In genomic region chr5:78597068-78597857, GRCh38 we compare ENCODE assay signal across 13 cellular contexts. TPM values are rescaled to one million over a fixed set of nuclear protein-coding genes. Genes with fewer than 3 reads are reported as not detected.
A peak's percentile ranks its signal among the peaks of the same experiment; 100 is the strongest.
DNase-seq lines count a peak whose midpoint lies in the region; ATAC-seq and TF ChIP-seq lines count a peak whose summit lies in the region.
"Had no signal": no experiment of that assay in that cellular context is flagged by ENCODE, and none has a peak within 500 bp of the region (broad histone marks: within the 10 kb centered on the region; RNA-seq: fewer than 3 reads in every experiment).

No MANE protein-coding gene starts in this region.

- DNase-seq in CD1c-positive myeloid dendritic cell (ENCODE audit: extremely low spot score) (peak; percentile 37), NCI-H460 (ENCODE audit: extremely low read depth, low read depth) (peak; percentile 33), mucosa of descending colon (no peak), hippocampal formation (lab: John Stamatoyannopoulos, UW) (no peak), T-helper 17 cell (no peak)
- DNase-seq in activated T-cell treated with anti-CD3 and anti-CD28 coated beads, Interleukin-2, amount 50 U/mL, for 72 hours = no peak
- DNase-seq: activated CD4-positive, CD25-positive, alpha-beta regulatory T cell treated with anti-CD3 and anti-CD28 coated beads, Interleukin-2, amount 50 U/mL, for 72 hours; activated effector memory CD4-positive, alpha-beta T cell treated with Interleukin-2 at 50 U/mL for 16 hours; NCI-H2029; nucleus accumbens; tibial artery had no signal

- ATAC-seq in mucosa of descending colon = peak; percentile 22
- ATAC-seq in GM18873 (IDR thresholded peaks at IDR 0.05; ENCODE audit: low FRiP score, unreplicated experiment) = no peak
- no peak for ATAC-seq in T-helper 17 cell
- ATAC-seq in activated T-cell treated with anti-CD3 and anti-CD28 coated beads, Interleukin-2, amount 50 U/mL, for 72 hours (replicated peaks in 1 of 2) = no peak

- intact Hi-C loops in dendritic cell treated with granulocyte-macrophage colony-stimulating factor and Interleukin-4, amounts not matched to agents 40 ng/mL and 50 ng/mL, for 4 days (cut with micrococcal nuclease) = no loop called here
- intact Hi-C loops in mucosa of descending colon (cut with DNase I, micrococcal nuclease) = no loop called here

- no peaks in the 10 kb centered on the region for H3K36me3 ChIP-seq in mucosa of descending colon (ENCODE audit: low read depth)
- H3K36me3 ChIP-seq: tibial artery had no signal

- no peaks in the 10 kb centered on the region for H3K9me3 ChIP-seq in mucosa of descending colon
- H3K9me3 ChIP-seq in T-helper 17 cell (ENCODE audit: control insufficient read depth, low read length, poor library complexity, severe bottlenecking) = no peaks in the 10 kb centered on the region
- H3K9me3 ChIP-seq: tibial artery had no signal

- peak overlapping the region; percentile 22 for H3K27ac Mint-ChIP-seq in dendritic cell treated with granulocyte-macrophage colony-stimulating factor and Interleukin-4, amounts not matched to agents 40 ng/mL and 50 ng/mL, for 4 days
- H3K27ac Mint-ChIP-seq in T-helper 17 cell = no peak overlapping the region
- H3K27ac Mint-ChIP-seq in activated T-cell treated with anti-CD3 and anti-CD28 coated beads, Interleukin-2, amount 50 U/mL, for 72 hours = no peak overlapping the region

- H3K4me1 Mint-ChIP-seq in dendritic cell treated with granulocyte-macrophage colony-stimulating factor and Interleukin-4, amounts not matched to agents 40 ng/mL and 50 ng/mL, for 4 days (ENCODE audit: low read depth) = peaks cover 36% of the 10 kb centered on the region
- H3K4me1 Mint-ChIP-seq in T-helper 17 cell = no peaks in the 10 kb centered on the region
- H3K4me1 Mint-ChIP-seq in activated T-cell treated with anti-CD3 and anti-CD28 coated beads, Interleukin-2, amount 50 U/mL, for 72 hours (ENCODE audit: low read depth) = no peaks in the 10 kb centered on the region

- peaks cover 6% of the 10 kb centered on the region for H3K36me3 Mint-ChIP-seq in dendritic cell treated with granulocyte-macrophage colony-stimulating factor and Interleukin-4, amounts not matched to agents 40 ng/mL and 50 ng/mL, for 4 days (ENCODE audit: low read depth)
- no peaks in the 10 kb centered on the region for H3K36me3 Mint-ChIP-seq in T-helper 17 cell (ENCODE audit: low read depth)
- no peaks in the 10 kb centered on the region for H3K36me3 Mint-ChIP-seq in activated T-cell treated with anti-CD3 and anti-CD28 coated beads, Interleukin-2, amount 50 U/mL, for 72 hours (ENCODE audit: insufficient read depth in 2 of 2)

- H3K9me3 Mint-ChIP-seq in dendritic cell treated with granulocyte-macrophage colony-stimulating factor and Interleukin-4, amounts not matched to agents 40 ng/mL and 50 ng/mL, for 4 days = no peaks in the 10 kb centered on the region
- H3K9me3 Mint-ChIP-seq in activated T-cell treated with anti-CD3 and anti-CD28 coated beads, Interleukin-2, amount 50 U/mL, for 72 hours = no peaks in the 10 kb centered on the region

- H3K27me3 Mint-ChIP-seq in dendritic cell treated with granulocyte-macrophage colony-stimulating factor and Interleukin-4, amounts not matched to agents 40 ng/mL and 50 ng/mL, for 4 days = no peaks in the 10 kb centered on the region
- H3K27me3 Mint-ChIP-seq in T-helper 17 cell = peaks cover 31% of the 10 kb centered on the region
- peaks cover 18% of the 10 kb centered on the region for H3K27me3 Mint-ChIP-seq in activated T-cell treated with anti-CD3 and anti-CD28 coated beads, Interleukin-2, amount 50 U/mL, for 72 hours (ENCODE audit: low read depth)

- no peak for TF ChIP-seq CTCF in mucosa of descending colon (IDR thresholded peaks at IDR 0.05)

- no peak overlapping the region for H3K4me3 Mint-ChIP-seq in dendritic cell treated with granulocyte-macrophage colony-stimulating factor and Interleukin-4, amounts not matched to agents 40 ng/mL and 50 ng/mL, for 4 days
- H3K4me3 Mint-ChIP-seq in T-helper 17 cell = no peak overlapping the region
- H3K4me3 Mint-ChIP-seq in activated T-cell treated with anti-CD3 and anti-CD28 coated beads, Interleukin-2, amount 50 U/mL, for 72 hours = no peak overlapping the region

- peaks cover 25% of the 10 kb centered on the region for H3K4me1 ChIP-seq in mucosa of descending colon (ENCODE audit: low read depth)

- H3K4me3 ChIP-seq in mucosa of descending colon = no peak overlapping the region
- H3K4me3 ChIP-seq: tibial artery had no signal

RNA-seq across cellular contexts. Expression of gene LHFPL2, which starts 51.3 kb away (rescaled TPM):
- 8.4 and 8.6 TPM in 2 replicates for total RNA-seq in NCI-H460 (2014; rRNA removed; shearing (Covaris generic))
- polyA plus RNA-seq in NCI-H460 (2014; cell fraction: nucleus; rRNA removed) = 3.6 and 4.9 TPM in 2 replicates
- total RNA-seq in mucosa of descending colon (10 to 100 TPM; 44.8 to 63.6 (median 50.2) TPM), T-helper 17 cell (1 to 10 TPM; 1.3 to 4.3 TPM)
- under 1 TPM; 0.12 to 0.21 TPM for total RNA-seq in activated T-cell treated with anti-CD3 and anti-CD28 coated beads, Interleukin-2, amount 50 U/mL, for 72 hours

Comparison
In these comparisons a context has a peak if more than half of its experiments do, and no peak if none do; other contexts are left out.
1. DNase-seq: peak in CD1c-positive myeloid dendritic cell (single experiment) and NCI-H460 (single experiment); none in mucosa of descending colon (0 of 3), hippocampal formation (0 of 2), T-helper 17 cell (0 of 3) and activated T-cell treated with anti-CD3 and anti-CD28 coated beads, Interleukin-2, amount 50 U/mL, for 72 hours (0 of 2).